Comparison of ENCODE assay signal across 13 cellular contexts in the genomic region with DNA sequence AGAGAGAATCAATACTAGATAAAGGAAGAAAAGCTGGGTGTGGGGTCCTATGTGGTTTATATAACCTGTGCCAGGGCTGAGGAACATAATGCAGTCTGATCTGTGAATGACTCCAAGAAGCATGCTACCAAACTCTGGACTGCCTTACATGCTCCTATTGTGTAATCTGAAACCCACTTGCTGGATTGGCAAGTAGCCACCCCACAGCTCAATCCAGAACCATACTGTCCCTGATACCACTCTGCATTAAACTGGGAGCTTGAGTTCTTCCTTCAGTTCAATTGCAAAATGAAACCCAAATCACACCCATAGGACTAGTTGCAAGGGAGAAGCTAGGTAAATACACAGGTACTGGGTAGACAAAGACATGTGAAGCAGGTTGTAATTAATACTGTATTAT.
A peak's percentile ranks its signal among the peaks of the same experiment; 100 is the strongest.
DNase-seq lines count a peak whose midpoint lies in the region; ATAC-seq and TF ChIP-seq lines count a peak whose summit lies in the region.
"Had no signal": no experiment of that assay in that cellular context is flagged by ENCODE, and none has a peak within 500 bp of the region (broad histone marks: within the 10 kb centered on the region; RNA-seq: fewer than 3 reads in every experiment).

No MANE protein-coding gene starts in this region.

- H3K27ac ChIP-seq in left ventricle myocardium inferior (replicated peaks) = no peak overlapping the region
- H3K27ac ChIP-seq in upper lobe of right lung = no peak overlapping the region
- no peak overlapping the region for H3K27ac ChIP-seq in CD4-positive, alpha-beta T cell (ENCODE audit: low read depth, low read length)
- H3K27ac ChIP-seq: C4-2B, skin epidermis had no signal

- H3K4me3 ChIP-seq in left ventricle myocardium inferior (no peak overlapping the region), upper lobe of right lung (no peak overlapping the region)
- H3K4me3 ChIP-seq: skin epidermis had no signal

- H3K27me3 Mint-ChIP-seq in activated T-helper 1 cell treated with anti-CD3 and anti-CD28 coated beads, Interleukin-12 subunit alpha, Interleukin-12 subunit beta, Interleukin-2, Interleukin-4 antibody, amounts not matched to agents 30 ng/mL and 10 ng/mL and 1 ng/mL, durations not matched to agents 14 hours and 24 hours and 36 hours (ENCODE audit: insufficient read depth) = no peaks in the 10 kb centered on the region
- peaks cover 6% of the 10 kb centered on the region for H3K27me3 Mint-ChIP-seq in chondrocyte (ENCODE audit: low read depth)
- no peaks in the 10 kb centered on the region for H3K27me3 Mint-ChIP-seq in CD4-positive, alpha-beta T cell

- H3K9me3 Mint-ChIP-seq in activated T-helper 1 cell treated with anti-CD3 and anti-CD28 coated beads, Interleukin-12 subunit alpha, Interleukin-12 subunit beta, Interleukin-2, Interleukin-4 antibody, amounts not matched to agents 30 ng/mL and 10 ng/mL and 1 ng/mL, durations not matched to agents 14 hours and 24 hours and 36 hours = no peaks in the 10 kb centered on the region
- peaks cover 4% of the 10 kb centered on the region for H3K9me3 Mint-ChIP-seq in chondrocyte (ENCODE audit: low read depth)
- peaks cover 2% of the 10 kb centered on the region for H3K9me3 Mint-ChIP-seq in CD4-positive, alpha-beta T cell

- H3K27me3 ChIP-seq in left ventricle myocardium inferior (ENCODE audit: low read depth) = no peaks in the 10 kb centered on the region
- no peaks in the 10 kb centered on the region for H3K27me3 ChIP-seq in upper lobe of right lung
- no peaks in the 10 kb centered on the region for H3K27me3 ChIP-seq in CD4-positive, alpha-beta T cell (ENCODE audit: control insufficient read depth, insufficient read depth, low read length)

- POLR2A ChIA-PET in CD4-positive, alpha-beta T cell (lab: Charles Lee) = no interaction called here

- DNase-seq in Right ventricle myocardium inferior (ENCODE audit: missing footprints) (no peak), left ventricle myocardium inferior (no peak), NCI-H2196 treated with DMSO at 0.1 percent for 48 hours (lab: John Stamatoyannopoulos, UW; ENCODE audit: unreplicated experiment) (peak; percentile 31), epidermal melanocyte (ENCODE audit: insufficient read length, low spot score) (peak; percentile 16), upper lobe of right lung (no peak), chondrocyte (ENCODE audit: low spot score) (no peak)
- DNase-seq in activated T-helper 1 cell treated with anti-CD3 and anti-CD28 coated beads, Interleukin-12 subunit alpha, Interleukin-12 subunit beta, Interleukin-2, Interleukin-4 antibody, amounts not matched to agents 30 ng/mL and 10 ng/mL and 1 ng/mL, durations not matched to agents 14 hours and 24 hours and 36 hours (ENCODE audit: low spot score) = no peak
- no peak for DNase-seq in CD4-positive, alpha-beta T cell
- DNase-seq: NCI-H526; stimulated activated naive CD8-positive, alpha-beta T cell treated with anti-CD3 and anti-CD28 coated beads, Interleukin-15, Interleukin-2, amounts not matched to agents 100 U/mL and 50 U/mL, for 24 hours; T-helper 9 cell had no signal

- H3K36me3 ChIP-seq in left ventricle myocardium inferior = no peaks in the 10 kb centered on the region
- no peaks in the 10 kb centered on the region for H3K36me3 ChIP-seq in upper lobe of right lung

- no peaks in the 10 kb centered on the region for H3K36me3 Mint-ChIP-seq in activated T-helper 1 cell treated with anti-CD3 and anti-CD28 coated beads, Interleukin-12 subunit alpha, Interleukin-12 subunit beta, Interleukin-2, Interleukin-4 antibody, amounts not matched to agents 30 ng/mL and 10 ng/mL and 1 ng/mL, durations not matched to agents 14 hours and 24 hours and 36 hours (ENCODE audit: low read depth)
- peaks cover 2% of the 10 kb centered on the region for H3K36me3 Mint-ChIP-seq in chondrocyte (ENCODE audit: low read depth)
- H3K36me3 Mint-ChIP-seq in CD4-positive, alpha-beta T cell (ENCODE audit: low read depth) = no peaks in the 10 kb centered on the region

- CTCF ChIA-PET in CD4-positive, alpha-beta T cell (lab: Charles Lee) = no interaction called here

- TF ChIP-seq CTCF in left ventricle myocardium inferior (IDR thresholded peaks at IDR 0.05; ENCODE audit: borderline replicate concordance) (no peak), upper lobe of right lung (IDR thresholded peaks at IDR 0.05) (no peak), chondrocyte (IDR thresholded peaks at IDR 0.05) (no peak)
- no peak for TF ChIP-seq CTCF in CD4-positive, alpha-beta T cell (IDR thresholded peaks at IDR 0.05)

- intact Hi-C loops in Right ventricle myocardium inferior (cut with DNase I) = no loop called here
- intact Hi-C loops in left ventricle myocardium inferior (cut with micrococcal nuclease) = no loop called here
- intact Hi-C loops in upper lobe of right lung (cut with DNase I) = no loop called here
- intact Hi-C loops in activated T-helper 1 cell treated with anti-CD3 and anti-CD28 coated beads, Interleukin-12 subunit alpha, Interleukin-12 subunit beta, Interleukin-2, Interleukin-4 antibody, amounts not matched to agents 30 ng/mL and 10 ng/mL and 1 ng/mL, durations not matched to agents 14 hours and 24 hours and 36 hours (cut with micrococcal nuclease) = no loop called here
- intact Hi-C loops in CD4-positive, alpha-beta T cell (cut with DNase I, micrococcal nuclease) = no loop called here

- no peaks in the 10 kb centered on the region for H3K9me3 ChIP-seq in left ventricle myocardium inferior (replicated peaks)
- no peaks in the 10 kb centered on the region for H3K9me3 ChIP-seq in upper lobe of right lung
- no peaks in the 10 kb centered on the region for H3K9me3 ChIP-seq in CD4-positive, alpha-beta T cell (ENCODE audit: control insufficient read depth, low read length)

- peak; percentile 37 for ATAC-seq in Right ventricle myocardium inferior
- ATAC-seq in upper lobe of right lung = peak; percentile 49
- no peak for ATAC-seq in CD4-positive, alpha-beta T cell (ENCODE audit: poor library complexity)
- ATAC-seq: stimulated activated naive CD8-positive, alpha-beta T cell treated with anti-CD3 and anti-CD28 coated beads, Interleukin-15, Interleukin-2, amounts not matched to agents 100 U/mL and 50 U/mL, for 24 hours had no signal

- no peak overlapping the region for H3K27ac Mint-ChIP-seq in activated T-helper 1 cell treated with anti-CD3 and anti-CD28 coated beads, Interleukin-12 subunit alpha, Interleukin-12 subunit beta, Interleukin-2, Interleukin-4 antibody, amounts not matched to agents 30 ng/mL and 10 ng/mL and 1 ng/mL, durations not matched to agents 14 hours and 24 hours and 36 hours
- no peak overlapping the region for H3K27ac Mint-ChIP-seq in chondrocyte (ENCODE audit: unreplicated experiment)
- H3K27ac Mint-ChIP-seq in CD4-positive, alpha-beta T cell = no peak overlapping the region

- no peak overlapping the region for H3K4me3 Mint-ChIP-seq in activated T-helper 1 cell treated with anti-CD3 and anti-CD28 coated beads, Interleukin-12 subunit alpha, Interleukin-12 subunit beta, Interleukin-2, Interleukin-4 antibody, amounts not matched to agents 30 ng/mL and 10 ng/mL and 1 ng/mL, durations not matched to agents 14 hours and 24 hours and 36 hours
- no peak overlapping the region for H3K4me3 Mint-ChIP-seq in chondrocyte (ENCODE audit: unreplicated experiment)
- no peak overlapping the region for H3K4me3 Mint-ChIP-seq in CD4-positive, alpha-beta T cell

- H3K4me1 Mint-ChIP-seq in activated T-helper 1 cell treated with anti-CD3 and anti-CD28 coated beads, Interleukin-12 subunit alpha, Interleukin-12 subunit beta, Interleukin-2, Interleukin-4 antibody, amounts not matched to agents 30 ng/mL and 10 ng/mL and 1 ng/mL, durations not matched to agents 14 hours and 24 hours and 36 hours (ENCODE audit: low read depth) = no peaks in the 10 kb centered on the region
- H3K4me1 Mint-ChIP-seq in chondrocyte (ENCODE audit: low read depth) = peaks cover 9% of the 10 kb centered on the region
- H3K4me1 Mint-ChIP-seq in CD4-positive, alpha-beta T cell (ENCODE audit: low read depth) = no peaks in the 10 kb centered on the region

- no peaks in the 10 kb centered on the region for H3K4me1 ChIP-seq in left ventricle myocardium inferior
- no peaks in the 10 kb centered on the region for H3K4me1 ChIP-seq in upper lobe of right lung

Comparison
In these comparisons a context has a peak if more than half of its experiments do, and no peak if none do; other contexts are left out.
1. DNase-seq: peak in NCI-H2196 treated with DMSO at 0.1 percent for 48 hours (single experiment) and epidermal melanocyte (single experiment); none in Right ventricle myocardium inferior (single experiment), left ventricle myocardium inferior (single experiment), upper lobe of right lung (single experiment), activated T-helper 1 cell treated with anti-CD3 and anti-CD28 coated beads, Interleukin-12 subunit alpha, Interleukin-12 subunit beta, Interleukin-2, Interleukin-4 antibody, amounts not matched to agents 30 ng/mL and 10 ng/mL and 1 ng/mL, durations not matched to agents 14 hours and 24 hours and 36 hours (single experiment), chondrocyte (single experiment) and CD4-positive, alpha-beta T cell (0 of 10).